8 cellular contexts compared by ENCODE assay signal in genomic region chr13:80131204-80131603, GRCh38.
DNase-seq lines count a peak whose midpoint lies in the region; ATAC-seq and TF ChIP-seq lines count a peak whose summit lies in the region.

No MANE protein-coding gene starts in this region.

- no peak overlapping the region for H3K4me3 Mint-ChIP-seq in natural killer cell

- peaks cover 0 to 17% of the 10 kb centered on the region in 2 donors for H3K27me3 Mint-ChIP-seq in natural killer cell (ENCODE audit: low read depth in 2 of 2)

- peak; percentile 75 for DNase-seq in AG20443 (ENCODE audit: low spot score)
- DNase-seq in SHP77 (lab: John Stamatoyannopoulos, UW) = peak; percentile 21 to 64
- DNase-seq in fibroblast of peridontal ligament (ENCODE audit: extremely low read depth) = peak; percentile 69
- no peak for DNase-seq in natural killer cell
- DNase-seq in HK-2 (ENCODE audit: unreplicated experiment) = no peak

- no peak for ATAC-seq in HG03159 (IDR thresholded peaks at IDR 0.05; ENCODE audit: unreplicated experiment)
- ATAC-seq in natural killer cell = no peak
- ATAC-seq in GM18861 (IDR thresholded peaks at IDR 0.05; ENCODE audit: unreplicated experiment) = no peak

- H3K36me3 ChIP-seq in neuron (ENCODE audit: insufficient read depth, low read length) = no peaks in the 10 kb centered on the region

- H3K4me1 Mint-ChIP-seq in natural killer cell = no peaks in the 10 kb centered on the region

- intact Hi-C loops in natural killer cell (cut with micrococcal nuclease) = no loop called here

- no peak overlapping the region for H3K27ac Mint-ChIP-seq in natural killer cell

- peak overlapping the region; percentile 76 for H2AFZ ChIP-seq in neuron (ENCODE audit: low read depth, low read length)

- no peaks in the 10 kb centered on the region for H3K9me3 Mint-ChIP-seq in natural killer cell

- TF ChIP-seq CTCF in natural killer cell (IDR thresholded peaks at IDR 0.05) = no peak

- H3K27me3 ChIP-seq in neuron (ENCODE audit: insufficient read depth, low read length) = no peaks in the 10 kb centered on the region

- no peaks in the 10 kb centered on the region for H3K36me3 Mint-ChIP-seq in natural killer cell

- H3K9me3 ChIP-seq in neuron (ENCODE audit: low read length) = no peaks in the 10 kb centered on the region

- peaks cover 30% of the 10 kb centered on the region for H3K4me1 ChIP-seq in neuron (ENCODE audit: insufficient read depth, low read length)

- H3K4me3 ChIP-seq in neuron (ENCODE audit: low read length) = peak overlapping the region; percentile 35

Comparison
In these comparisons a context has a peak if more than half of its experiments do, and no peak if none do; other contexts are left out.
1. DNase-seq: peak in AG20443 (single experiment), SHP77 (2 of 2) and fibroblast of peridontal ligament (single experiment); none in natural killer cell (single experiment) and HK-2 (single experiment).